Comparison of ENCODE assay signal across 1 cellular context in genomic region chr11:91396243-91397133, GRCh38.
TF ChIP-seq lines count a peak whose summit lies in the region.

No MANE protein-coding gene starts in this region.

TF ChIP-seq in HepG2, 621 proteins besides CTCF, POLR2A, EP300 and RAD21 (continued from another document and continues in another):
- TF ChIP-seq SNAPC4 (CRISPR knock-in tag; IDR thresholded peaks at IDR 0.05) (no peak), ELF1 (CRISPR knock-in tag; IDR thresholded peaks at IDR 0.05) (0 out of 2 replicates have a peak, but pooled peaks have one; percentile 30), ZNF20 (CRISPR knock-in tag; IDR thresholded peaks at IDR 0.05) (no peak), NFE2L2 (IDR thresholded peaks at IDR 0.05; ENCODE audit: low read length) (peak; percentile 59; the same call in 1 of the 2 replicates), SMYD3 (CRISPR knock-in tag; IDR thresholded peaks at IDR 0.05) (no peak), ZNF879 (CRISPR knock-in tag; IDR thresholded peaks at IDR 0.05) (no peak), RARA (CRISPR knock-in tag; IDR thresholded peaks at IDR 0.05) (peak; percentile 80), ZNF24 (IDR thresholded peaks at IDR 0.05) (no peak), GATAD1 (CRISPR knock-in tag; IDR thresholded peaks at IDR 0.05) (no peak), YEATS2 (CRISPR knock-in tag; IDR thresholded peaks at IDR 0.05; ENCODE audit: borderline replicate concordance) (no peak), NONO (IDR thresholded peaks at IDR 0.05) (no peak), NONO (CRISPR knock-in tag; conservative IDR thresholded peaks at IDR 0.05) (no peak), ZNF7 (CRISPR knock-in tag; IDR thresholded peaks at IDR 0.05) (no peak), ZNF691 (CRISPR knock-in tag; IDR thresholded peaks at IDR 0.05; ENCODE audit: borderline replicate concordance, low read depth) (no peak), AGO1 (IDR thresholded peaks at IDR 0.05; ENCODE audit: low read depth, low read length, poor library complexity, severe bottlenecking) (no peak), KDM1A (CRISPR knock-in tag; IDR thresholded peaks at IDR 0.05) (no peak), ZNF644 (CRISPR knock-in tag; IDR thresholded peaks at IDR 0.05; ENCODE audit: low read depth) (peak; percentile 90; the same call in 1 of the 2 replicates), ADNP (CRISPR knock-in tag; IDR thresholded peaks at IDR 0.05) (no peak), ZNF280B (CRISPR knock-in tag; IDR thresholded peaks at IDR 0.05; ENCODE audit: borderline replicate concordance) (no peak), EEA1 (CRISPR knock-in tag; IDR thresholded peaks at IDR 0.05; ENCODE audit: borderline replicate concordance) (no peak), GTF3A (CRISPR knock-in tag; conservative IDR thresholded peaks at IDR 0.05) (no peak), SMAD1 (CRISPR knock-in tag; IDR thresholded peaks at IDR 0.05; ENCODE audit: borderline replicate concordance, low read depth) (no peak), HES4 (CRISPR knock-in tag; IDR thresholded peaks at IDR 0.05; ENCODE audit: borderline replicate concordance) (no peak), ZSCAN22 (CRISPR knock-in tag; IDR thresholded peaks at IDR 0.05) (no peak), ZC3H13 (CRISPR knock-in tag; IDR thresholded peaks at IDR 0.05) (no peak), FOSL1 (CRISPR knock-in tag; IDR thresholded peaks at IDR 0.05; ENCODE audit: borderline replicate concordance) (peak; percentile 70; the same call in 1 of the 2 replicates), SYNCRIP (IDR thresholded peaks at IDR 0.05; ENCODE audit: insufficient read depth, low read depth, low read length) (no peak), ZNF772 (CRISPR knock-in tag; IDR thresholded peaks at IDR 0.05) (no peak), SMC3 (IDR thresholded peaks at IDR 0.05; ENCODE audit: low read length) (no peak), FOXP4 (CRISPR knock-in tag; IDR thresholded peaks at IDR 0.05) (peak; percentile 75), ZNF674 (CRISPR knock-in tag; IDR thresholded peaks at IDR 0.05; ENCODE audit: low read depth) (no peak), SAP130 (CRISPR knock-in tag; IDR thresholded peaks at IDR 0.05; ENCODE audit: low read depth) (no peak), IKZF1 (IDR thresholded peaks at IDR 0.05) (no peak), ETV6 (CRISPR knock-in tag; conservative IDR thresholded peaks at IDR 0.05) (no peak), BRF2 (CRISPR knock-in tag; IDR thresholded peaks at IDR 0.05) (no peak), KDM2A (CRISPR knock-in tag; IDR thresholded peaks at IDR 0.05; ENCODE audit: borderline replicate concordance, low read depth) (no peak), CREB1 (IDR thresholded peaks at IDR 0.05) (peak; percentile 59; the same call in 1 of the 2 replicates), CREB1 (CRISPR knock-in tag; IDR thresholded peaks at IDR 0.05) (no peak), ZNF567 (CRISPR knock-in tag; IDR thresholded peaks at IDR 0.05; ENCODE audit: borderline replicate concordance) (no peak), STAG1 (CRISPR knock-in tag; IDR thresholded peaks at IDR 0.05) (no peak), ATF5 (CRISPR knock-in tag; IDR thresholded peaks at IDR 0.05; ENCODE audit: low read depth) (no peak), SIX4 (CRISPR knock-in tag; IDR thresholded peaks at IDR 0.05) (no peak), JUND (CRISPR knock-in tag; IDR thresholded peaks at IDR 0.05) (peak; percentile 35; the same call in 1 of the 2 replicates), ZFP36L2 (CRISPR knock-in tag; IDR thresholded peaks at IDR 0.05) (no peak), ZNF629 (CRISPR knock-in tag; conservative IDR thresholded peaks at IDR 0.05) (no peak), ZNF547 (CRISPR knock-in tag; IDR thresholded peaks at IDR 0.05) (no peak), AHDC1 (CRISPR knock-in tag; IDR thresholded peaks at IDR 0.05; ENCODE audit: borderline replicate concordance) (peak; percentile 81; the same call in 1 of the 2 replicates), HNF4A (CRISPR knock-in tag; IDR thresholded peaks at IDR 0.05) (peak; percentile 49), ATF3 (CRISPR knock-in tag; IDR thresholded peaks at IDR 0.05) (no peak), PHF20 (CRISPR knock-in tag; IDR thresholded peaks at IDR 0.05) (no peak), ZFAT (CRISPR knock-in tag; conservative IDR thresholded peaks at IDR 0.05) (no peak), ZNF75D (CRISPR knock-in tag; IDR thresholded peaks at IDR 0.05; ENCODE audit: borderline replicate concordance) (no peak), ZNF713 (CRISPR knock-in tag; IDR thresholded peaks at IDR 0.05) (no peak)
